ENCODE assay signal across 11 cellular contexts in the genomic region with DNA sequence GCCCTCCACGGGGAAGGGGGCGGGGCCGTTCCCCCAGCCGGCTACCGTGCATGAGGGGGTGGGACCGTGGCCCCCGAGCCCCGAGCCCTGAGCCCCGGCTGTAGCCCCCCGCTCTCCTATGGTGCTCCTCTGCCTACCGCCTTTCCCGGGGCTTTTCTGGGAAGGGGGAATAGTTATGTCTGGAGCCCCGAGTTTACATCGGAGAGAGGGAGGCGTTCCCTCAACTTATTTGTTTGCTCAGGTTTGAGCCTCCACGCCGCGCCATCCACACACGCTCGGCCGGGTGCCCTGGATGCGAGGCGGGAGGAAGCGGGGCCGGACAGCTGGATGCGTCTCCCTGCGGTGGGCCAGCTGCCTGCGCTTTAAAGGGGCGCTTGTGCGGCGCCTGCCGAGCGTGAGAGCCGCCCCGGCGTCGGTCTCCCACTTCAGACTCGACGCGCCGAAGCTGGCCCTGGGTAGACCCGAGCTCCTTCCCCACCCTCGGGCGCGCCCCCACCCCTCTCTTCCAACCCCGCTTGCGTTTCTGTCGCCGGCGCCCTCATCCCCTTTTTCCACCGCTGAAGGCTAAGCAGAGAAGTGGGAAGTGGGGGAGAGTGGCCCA. TPM values are rescaled to one million over a fixed set of nuclear protein-coding genes. Genes with fewer than 3 reads are reported as not detected.
DNase-seq lines count a peak whose midpoint lies in the region; ATAC-seq, FAIRE-seq and TF ChIP-seq lines count a peak whose summit lies in the region.
"Had no signal": no experiment of that assay in that cellular context is flagged by ENCODE, and none has a peak within 500 bp of the region (broad histone marks: within the 10 kb centered on the region; RNA-seq: fewer than 3 reads in every experiment).

No MANE protein-coding gene starts in this region.

- no peak for TF ChIP-seq CTCF in kidney (IDR thresholded peaks at IDR 0.05; ENCODE audit: borderline replicate concordance, extremely low read depth, insufficient read depth)

- intact Hi-C loops in kidney (cut with DNase I): no loop called here

- H3K27me3 ChIP-seq in skeletal muscle tissue (ENCODE audit: control insufficient read depth in 3 of 3, insufficient read depth in 3 of 3, low read length in 3 of 3): peaks cover 0 to 9% (median 4%) of the 10 kb centered on the region in 3 donors

- H3K9ac ChIP-seq in kidney (ENCODE audit: low read length in 2 of 2) (no peak overlapping the region), skeletal muscle tissue (ENCODE audit: low read depth in 1 of 3, low read length in 3 of 3) (peak overlapping the region in 2 of 3 donors; percentile 38 to 69)

- H3K4me3 ChIP-seq in kidney (ENCODE audit: low read length in 2 of 2) (no peak overlapping the region), skeletal muscle tissue (ENCODE audit: low read length in 3 of 3) (peak overlapping the region in 2 of 3 donors; percentile 64 to 70)

- ATAC-seq in HG02588 (IDR thresholded peaks at IDR 0.05; ENCODE audit: unreplicated experiment): no peak

- H3K9me3 ChIP-seq in kidney (ENCODE audit: control insufficient read depth in 1 of 2, low read length in 2 of 2) (no peaks in the 10 kb centered on the region), skeletal muscle tissue (ENCODE audit: control insufficient read depth in 3 of 3, low read length in 3 of 3) (no peaks in the 10 kb centered on the region)

- peak; percentile 53 for DNase-seq in GM03348 (ENCODE audit: low spot score)
- DNase-seq in astrocyte of the hippocampus (ENCODE audit: low read depth, low spot score): peak; percentile 30
- DNase-seq in kidney: peak; percentile 71
- no peak for DNase-seq in islet precursor cell
- DNase-seq in NCI-H82 treated with DMSO at 0.1 percent for 48 hours (lab: John Stamatoyannopoulos, UW; ENCODE audit: unreplicated experiment): no peak
- no peak for DNase-seq in activated naive CD4-positive, alpha-beta T cell (lab: John Stamatoyannopoulos, UW)
- DNase-seq: EL; hippocampal formation; NK-92 treated with Interleukin-12 subunit alpha and Interleukin-12 subunit beta, amount 100 ng/mL, for 24 hours had no signal

- H3K36me3 ChIP-seq in kidney (ENCODE audit: control insufficient read depth in 1 of 2, insufficient read depth in 2 of 2, low read length in 2 of 2) (peaks cover 10 to 18% of the 10 kb centered on the region in 2 donors), skeletal muscle tissue (ENCODE audit: control insufficient read depth in 3 of 3, insufficient read depth in 3 of 3, low read length in 3 of 3) (peaks cover 5 to 7% (median 5%) of the 10 kb centered on the region in 3 donors)

- H3K4me1 ChIP-seq in kidney (ENCODE audit: control insufficient read depth in 1 of 2, insufficient read depth in 1 of 2, low read depth in 1 of 2, low read length in 2 of 2): peaks cover 10 to 11% of the 10 kb centered on the region in 2 donors
- peaks cover 47 to 65% (median 48%) of the 10 kb centered on the region in 3 donors for H3K4me1 ChIP-seq in skeletal muscle tissue (ENCODE audit: control insufficient read depth in 3 of 3, insufficient read depth in 3 of 3, low read length in 3 of 3)

- FAIRE-seq in kidney (lab: Jason Lieb, UNC): no peak

- H3K27ac ChIP-seq in kidney (ENCODE audit: low read depth in 2 of 2, low read length in 2 of 2) (no peak overlapping the region), skeletal muscle tissue (ENCODE audit: low read depth, low read length) (no peak overlapping the region)

RNA-seq across cellular contexts. Expression of gene CHAD, which starts 0.4 kb away (rescaled TPM):
- total RNA-seq in kidney (0.22 TPM), skeletal muscle tissue (1.6 TPM)
- polyA plus RNA-seq in kidney (ENCODE audit: insufficient read depth, low read depth, low replicate concordance): 0.43 TPM

RNA-seq across cellular contexts. Expression of gene RSAD1, which starts 9.6 kb away (rescaled TPM):
- total RNA-seq in kidney (38.9 TPM), skeletal muscle tissue (12.0 TPM)
- 39.9 TPM for polyA plus RNA-seq in kidney (ENCODE audit: insufficient read depth, low read depth, low replicate concordance)

RNA-seq across cellular contexts. Expression of gene MYCBPAP, which starts 39.1 kb away (rescaled TPM):
- total RNA-seq in kidney: 0.72 TPM
- polyA plus RNA-seq in kidney (ENCODE audit: insufficient read depth, low read depth, low replicate concordance): 2.9 TPM
- total RNA-seq in skeletal muscle tissue: under 0.01 TPM

RNA-seq across cellular contexts. Expression of gene ACSF2, which starts 43.1 kb away (rescaled TPM):
- total RNA-seq in kidney: 44.4 TPM
- 404 TPM for polyA plus RNA-seq in kidney (ENCODE audit: insufficient read depth, low read depth, low replicate concordance)
- total RNA-seq in skeletal muscle tissue: 51.1 TPM

Comparison
In these comparisons a context has a peak if more than half of its experiments do, and no peak if none do; other contexts are left out.
1. DNase-seq: peak in GM03348 (single experiment), astrocyte of the hippocampus (single experiment) and kidney (single experiment); none in islet precursor cell (single experiment), NCI-H82 treated with DMSO at 0.1 percent for 48 hours (single experiment) and activated naive CD4-positive, alpha-beta T cell (0 of 4).
2. H3K4me3 ChIP-seq: peak in skeletal muscle tissue (2 of 3); none in kidney (0 of 2).
3. H3K9ac ChIP-seq: peak in skeletal muscle tissue (2 of 3); none in kidney (0 of 2).